8 cellular contexts compared by ENCODE assay signal in the genomic region with DNA sequence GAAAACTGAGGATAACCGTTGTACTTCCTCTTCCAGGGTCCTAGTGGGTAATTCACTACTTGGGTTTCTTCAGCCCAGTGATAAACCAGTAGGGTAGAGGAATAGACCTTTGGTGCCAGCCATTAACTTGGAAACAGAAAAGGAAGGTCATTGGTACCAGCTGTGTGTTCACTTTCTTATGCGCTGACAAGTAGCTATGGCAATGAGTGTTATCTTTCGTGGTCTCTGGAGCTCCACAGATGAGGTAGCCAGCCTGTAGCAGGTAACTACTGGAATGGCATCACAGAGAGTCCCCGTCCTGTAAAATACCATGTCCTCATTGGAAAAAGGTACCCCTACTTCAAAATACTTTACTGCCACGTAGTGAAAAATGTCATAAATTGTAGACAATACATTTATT. TPM values are rescaled to one million over a fixed set of nuclear protein-coding genes. Genes with fewer than 3 reads are reported as not detected.
DNase-seq lines count a peak whose midpoint lies in the region; ATAC-seq and TF ChIP-seq lines count a peak whose summit lies in the region.

No MANE protein-coding gene starts in this region.

- ATAC-seq in activated CD4-positive, alpha-beta T cell treated with anti-CD3 and anti-CD28 coated beads for 36 hours = peak; percentile 4

- H3K27me3 Mint-ChIP-seq in activated CD4-positive, alpha-beta T cell treated with anti-CD3 and anti-CD28 coated beads for 36 hours = peaks cover 1% of the 10 kb centered on the region

- no peaks in the 10 kb centered on the region for H3F3A ChIP-seq in smooth muscle cell (ENCODE audit: low read depth)

- CTCF ChIA-PET in activated CD4-positive, alpha-beta T cell treated with anti-CD3 and anti-CD28 coated beads for 36 hours (lab: Charles Lee) = interaction anchor here (0.8 to 2.2 kb wide), 8 partner anchors 11 to 407 kb away, joined by 3 to 8 read pairs (median 4); a partner anchor contains a TSS
- CTCF ChIA-PET in OCI-LY7 (lab: Charles Lee; ENCODE audit: unreplicated experiment) = interaction anchor here (0.9 kb wide), 1 partner anchor 17 kb away, joined by 3 read pairs; no protein-coding TSS in a partner anchor

- H2AFZ ChIP-seq in OCI-LY7 (ENCODE audit: low read length) (no peak overlapping the region), smooth muscle cell (ENCODE audit: low read depth) (no peak overlapping the region)

- TF ChIP-seq CTCF in OCI-LY7 (conservative IDR thresholded peaks at IDR 0.05; ENCODE audit: low read length) (no peak), smooth muscle cell (IDR thresholded peaks at IDR 0.05; ENCODE audit: borderline replicate concordance, insufficient read depth, poor library complexity, severe bottlenecking) (no peak), transverse colon (IDR thresholded peaks at IDR 0.05) (no peak)

- peak overlapping the region; percentile 83 for H3K4me3 Mint-ChIP-seq in activated CD4-positive, alpha-beta T cell treated with anti-CD3 and anti-CD28 coated beads for 36 hours

- H3K4me1 Mint-ChIP-seq in activated CD4-positive, alpha-beta T cell treated with anti-CD3 and anti-CD28 coated beads for 36 hours = peaks cover 54% of the 10 kb centered on the region

- no peak for TF ChIP-seq POLR2A in transverse colon (IDR thresholded peaks at IDR 0.05)

- intact Hi-C loops in activated CD4-positive, alpha-beta T cell treated with anti-CD3 and anti-CD28 coated beads for 36 hours (cut with DNase I, micrococcal nuclease) = loop anchor here (2.0 to 10.0 kb wide), 7 partner anchors 14 to 1740 kb away; partner anchors contain the start of gene CDC37L1 (in 1 of the 2)
- intact Hi-C loops in OCI-LY7 (cut with micrococcal nuclease; ENCODE audit: unreplicated experiment) = loop anchor here (5.0 kb wide), 1 partner anchor 63 kb away; no protein-coding TSS in a partner anchor
- intact Hi-C loops in posterior vena cava (cut with DNase I) = no loop called here
- intact Hi-C loops in transverse colon (cut with DNase I; ENCODE audit: low total_unique reads) = no loop called here

- POLR2A ChIA-PET in activated CD4-positive, alpha-beta T cell treated with anti-CD3 and anti-CD28 coated beads for 36 hours (lab: Charles Lee) = interaction anchor here (0.6 to 0.9 kb wide), 4 partner anchors 11 to 366 kb away, joined by 3 to 6 read pairs (median 4); partner anchors contain the start of gene KDM4C
- POLR2A ChIA-PET in OCI-LY7 (lab: Charles Lee) = interaction anchor here (0.6 to 3.8 kb wide), 11 partner anchors 9 to 106 kb away, joined by 3 to 19 read pairs (median 4); no protein-coding TSS in a partner anchor

- H3K36me3 ChIP-seq in OCI-LY7 (ENCODE audit: insufficient read depth, low read length) (peaks cover 30% of the 10 kb centered on the region), ectodermal cell (ENCODE audit: control insufficient read depth, insufficient read depth, low read length) (no peaks in the 10 kb centered on the region), smooth muscle cell (ENCODE audit: low read depth) (no peaks in the 10 kb centered on the region), transverse colon (no peaks in the 10 kb centered on the region)

- no peaks in the 10 kb centered on the region for H3K9me2 ChIP-seq in OCI-LY7 (ENCODE audit: insufficient read depth, low read length)

- peak overlapping the region; percentile 83 for H3K4me3 ChIP-seq in OCI-LY7 (ENCODE audit: low read depth, low read length, poor library complexity, severe bottlenecking)
- peak overlapping the region; percentile 64 for H3K4me3 ChIP-seq in ectodermal cell (ENCODE audit: insufficient read depth, low read depth, low read length)
- peak overlapping the region; percentile 57 for H3K4me3 ChIP-seq in smooth muscle cell
- peak overlapping the region in 1 of 4 donors; percentile 98 for H3K4me3 ChIP-seq in transverse colon

- H3K9me3 ChIP-seq in OCI-LY7 (ENCODE audit: low read length) (no peaks in the 10 kb centered on the region), ectodermal cell (ENCODE audit: control insufficient read depth, low read length) (no peaks in the 10 kb centered on the region), smooth muscle cell (replicated peaks; ENCODE audit: low read depth) (no peaks in the 10 kb centered on the region), transverse colon (no peaks in the 10 kb centered on the region)

- TF ChIP-seq EP300 in transverse colon (IDR thresholded peaks at IDR 0.05; ENCODE audit: low read depth) = no peak

- H3K9ac ChIP-seq in smooth muscle cell (ENCODE audit: low read depth) = peak overlapping the region; percentile 74

- peak; percentile 44 for DNase-seq in activated CD4-positive, alpha-beta T cell treated with anti-CD3 and anti-CD28 coated beads for 36 hours
- DNase-seq in activated CD4-positive, alpha-beta T cell treated with anti-CD3 and anti-CD28 coated beads for 1 hour = no peak
- DNase-seq in OCI-LY7 (ENCODE audit: low spot score) (peak; percentile 27), smooth muscle cell (lab: John Stamatoyannopoulos, UW; ENCODE audit: unreplicated experiment) (no peak), posterior vena cava (ENCODE audit: low spot score) (no peak), AG20443 (ENCODE audit: low spot score) (no peak), transverse colon (no peak)

- WGBS in ectodermal cell, 2 experiments = 87 to 91% methylated on average over 4 to 5 of the region's 5 CpGs
- WGBS in smooth muscle cell (ENCODE audit: low lambda C conversion rate) = 72% methylated on average over 5 of the region's 5 CpGs
- WGBS in transverse colon (ENCODE audit: low coverage in 1 of 2), 2 donors = 60 to 64% methylated on average over 3 to 5 of the region's 5 CpGs

- BruUV-seq in OCI-LY7 (replicated peaks; lab: Mats Ljungman, UMichigan) = no TSS peak

- H3K36me3 Mint-ChIP-seq in activated CD4-positive, alpha-beta T cell treated with anti-CD3 and anti-CD28 coated beads for 36 hours (ENCODE audit: low read depth) = peaks cover 39% of the 10 kb centered on the region

- H3K27ac ChIP-seq in OCI-LY7 (ENCODE audit: low read depth, low read length, poor library complexity, severe bottlenecking) (no peak overlapping the region), ectodermal cell (ENCODE audit: insufficient read depth, low read depth, low read length, poor library complexity, severe bottlenecking) (no peak overlapping the region), smooth muscle cell (ENCODE audit: low read depth) (peak overlapping the region; percentile 72), transverse colon (peak overlapping the region in 1 of 4 donors; percentile 90)

- H3K27me3 ChIP-seq in ectodermal cell (ENCODE audit: control insufficient read depth, insufficient read depth, low read length, poor library complexity, severe bottlenecking) = peaks cover 3% of the 10 kb centered on the region
- no peaks in the 10 kb centered on the region for H3K27me3 ChIP-seq in smooth muscle cell (ENCODE audit: low read depth)
- H3K27me3 ChIP-seq in transverse colon = no peaks in the 10 kb centered on the region

- peak overlapping the region; percentile 83 for H3K4me2 ChIP-seq in OCI-LY7 (ENCODE audit: low read length)
- peak overlapping the region; percentile 85 for H3K4me2 ChIP-seq in smooth muscle cell

- no peaks in the 10 kb centered on the region for H3K9me3 Mint-ChIP-seq in activated CD4-positive, alpha-beta T cell treated with anti-CD3 and anti-CD28 coated beads for 36 hours (ENCODE audit: low read depth)

- H4K20me1 ChIP-seq in OCI-LY7 (ENCODE audit: insufficient read depth, low read length) = peaks cover 46% of the 10 kb centered on the region
- H4K20me1 ChIP-seq in smooth muscle cell (ENCODE audit: low read depth) = peaks cover 57% of the 10 kb centered on the region

- H3K79me2 ChIP-seq in OCI-LY7 (ENCODE audit: insufficient read depth, low read depth, low read length) (peaks cover 70% of the 10 kb centered on the region), smooth muscle cell (ENCODE audit: low read depth) (peaks cover 66% of the 10 kb centered on the region)

- in situ Hi-C loops in transverse colon (cut with MboI; ENCODE audit: low pct_ligation_motif_present in 1 of 4, low pct_unique_long_range_greater_than_20kb in 1 of 4, low sequenced_read_pairs in 3 of 4) = no loop called here

- peak overlapping the region; percentile 72 for H3K27ac Mint-ChIP-seq in activated CD4-positive, alpha-beta T cell treated with anti-CD3 and anti-CD28 coated beads for 36 hours

- peaks cover 54% of the 10 kb centered on the region for H3K4me1 ChIP-seq in OCI-LY7 (ENCODE audit: insufficient read depth, low read length, poor library complexity, severe bottlenecking)
- H3K4me1 ChIP-seq in ectodermal cell (ENCODE audit: control insufficient read depth, insufficient read depth, low read length) = peaks cover 6% of the 10 kb centered on the region
- peaks cover 28% of the 10 kb centered on the region for H3K4me1 ChIP-seq in smooth muscle cell (ENCODE audit: low read depth)
- H3K4me1 ChIP-seq in transverse colon = peaks cover 8 to 39% (median 17%) of the 10 kb centered on the region in 4 donors

RNA-seq across cellular contexts. Expression of gene UHRF2, which starts 2.3 kb away (rescaled TPM):
- total RNA-seq in activated CD4-positive, alpha-beta T cell treated with anti-CD3 and anti-CD28 coated beads for 36 hours = 10 to 100 TPM; 63.7 to 70.9 TPM
- 76.1 and 76.6 TPM in 2 replicates for total RNA-seq in OCI-LY7 (2014; rRNA removed; shearing (Covaris generic))
- total RNA-seq in OCI-LY7 (2022) = 70.1 and 92.0 TPM in 2 replicates
- polyA plus RNA-seq in ectodermal cell (2013, experiment 1 of 4) = 64.1 TPM
- polyA plus RNA-seq in ectodermal cell (2013, experiment 2 of 4) = 66.5 TPM
- polyA plus RNA-seq in ectodermal cell (2013, experiment 3 of 4) = 53.8 TPM
- 54.2 TPM for polyA plus RNA-seq in ectodermal cell (2013, experiment 4 of 4)
- 54.5 and 54.7 TPM in 2 replicates for total RNA-seq in smooth muscle cell
- 15.6 and 20.0 TPM in 2 replicates for polyA plus RNA-seq in smooth muscle cell
- 10 to 100 TPM; 36.2 to 41.0 TPM for total RNA-seq in posterior vena cava
- 10 to 100 TPM; 40.8 to 64.0 (median 51.4) TPM for total RNA-seq in transverse colon

Comparison
In these comparisons a context has a peak if more than half of its experiments do, and no peak if none do; other contexts are left out.
1. DNase-seq: peak in activated CD4-positive, alpha-beta T cell treated with anti-CD3 and anti-CD28 coated beads for 36 hours (single experiment) and OCI-LY7 (single experiment); none in activated CD4-positive, alpha-beta T cell treated with anti-CD3 and anti-CD28 coated beads for 1 hour (single experiment), smooth muscle cell (single experiment), posterior vena cava (single experiment), AG20443 (single experiment) and transverse colon (single experiment).
2. intact Hi-C loops: an anchor here in activated CD4-positive, alpha-beta T cell treated with anti-CD3 and anti-CD28 coated beads for 36 hours (2.0 to 10.0 kb wide) and OCI-LY7 (5.0 kb wide); none called in posterior vena cava and transverse colon.